1 cellular context compared by ENCODE assay signal in the genomic region with DNA sequence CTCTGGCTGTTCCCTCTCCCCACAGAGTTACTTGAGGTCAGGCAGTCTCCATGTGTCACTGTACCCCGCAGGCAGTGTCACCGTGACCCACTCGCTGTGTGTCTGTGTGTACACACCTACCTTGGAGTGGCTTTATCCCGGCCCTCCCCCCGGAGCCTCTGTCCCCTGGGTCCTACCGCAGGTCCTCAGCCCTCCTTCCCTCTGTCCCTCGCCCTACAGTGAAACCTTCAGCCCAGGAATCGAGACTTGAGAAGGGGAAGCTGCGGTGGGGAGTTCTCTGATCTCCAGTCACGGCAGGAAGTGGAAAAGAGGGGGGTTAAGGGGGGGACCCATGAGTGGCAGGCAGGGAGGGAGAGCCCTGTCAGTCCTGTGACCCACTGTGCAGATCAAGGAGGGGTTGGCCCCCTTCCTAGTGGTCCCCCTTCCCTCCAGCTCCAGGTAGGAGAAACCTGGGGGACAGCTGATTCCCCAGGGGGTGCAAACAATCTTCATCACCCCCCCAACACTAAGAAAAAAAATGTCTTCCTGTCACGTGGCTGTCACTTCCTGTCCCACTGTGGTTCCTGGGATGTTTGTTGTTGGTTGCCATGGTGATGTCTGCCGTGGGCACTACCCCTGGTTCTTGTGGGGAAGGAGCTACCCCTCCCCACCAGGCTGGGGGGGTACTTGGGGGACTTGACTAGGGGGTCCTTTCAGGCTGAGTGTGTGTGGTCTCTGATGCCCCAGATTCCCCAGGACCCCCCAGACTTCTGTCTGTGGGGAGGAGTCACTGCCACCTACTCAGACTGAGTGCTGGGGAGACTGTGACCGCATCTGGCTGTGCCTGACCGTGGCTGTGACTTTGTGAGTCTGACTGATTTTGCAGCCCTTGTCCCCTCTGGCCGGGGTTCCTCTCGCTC.
TF ChIP-seq lines count a peak whose summit lies in the region.

No MANE protein-coding gene starts in this region.

TF ChIP-seq in K562, 482 proteins besides CTCF, POLR2A, EP300 and RAD21 (continued from another document and continues in another):
- TF ChIP-seq, protein P1, sequence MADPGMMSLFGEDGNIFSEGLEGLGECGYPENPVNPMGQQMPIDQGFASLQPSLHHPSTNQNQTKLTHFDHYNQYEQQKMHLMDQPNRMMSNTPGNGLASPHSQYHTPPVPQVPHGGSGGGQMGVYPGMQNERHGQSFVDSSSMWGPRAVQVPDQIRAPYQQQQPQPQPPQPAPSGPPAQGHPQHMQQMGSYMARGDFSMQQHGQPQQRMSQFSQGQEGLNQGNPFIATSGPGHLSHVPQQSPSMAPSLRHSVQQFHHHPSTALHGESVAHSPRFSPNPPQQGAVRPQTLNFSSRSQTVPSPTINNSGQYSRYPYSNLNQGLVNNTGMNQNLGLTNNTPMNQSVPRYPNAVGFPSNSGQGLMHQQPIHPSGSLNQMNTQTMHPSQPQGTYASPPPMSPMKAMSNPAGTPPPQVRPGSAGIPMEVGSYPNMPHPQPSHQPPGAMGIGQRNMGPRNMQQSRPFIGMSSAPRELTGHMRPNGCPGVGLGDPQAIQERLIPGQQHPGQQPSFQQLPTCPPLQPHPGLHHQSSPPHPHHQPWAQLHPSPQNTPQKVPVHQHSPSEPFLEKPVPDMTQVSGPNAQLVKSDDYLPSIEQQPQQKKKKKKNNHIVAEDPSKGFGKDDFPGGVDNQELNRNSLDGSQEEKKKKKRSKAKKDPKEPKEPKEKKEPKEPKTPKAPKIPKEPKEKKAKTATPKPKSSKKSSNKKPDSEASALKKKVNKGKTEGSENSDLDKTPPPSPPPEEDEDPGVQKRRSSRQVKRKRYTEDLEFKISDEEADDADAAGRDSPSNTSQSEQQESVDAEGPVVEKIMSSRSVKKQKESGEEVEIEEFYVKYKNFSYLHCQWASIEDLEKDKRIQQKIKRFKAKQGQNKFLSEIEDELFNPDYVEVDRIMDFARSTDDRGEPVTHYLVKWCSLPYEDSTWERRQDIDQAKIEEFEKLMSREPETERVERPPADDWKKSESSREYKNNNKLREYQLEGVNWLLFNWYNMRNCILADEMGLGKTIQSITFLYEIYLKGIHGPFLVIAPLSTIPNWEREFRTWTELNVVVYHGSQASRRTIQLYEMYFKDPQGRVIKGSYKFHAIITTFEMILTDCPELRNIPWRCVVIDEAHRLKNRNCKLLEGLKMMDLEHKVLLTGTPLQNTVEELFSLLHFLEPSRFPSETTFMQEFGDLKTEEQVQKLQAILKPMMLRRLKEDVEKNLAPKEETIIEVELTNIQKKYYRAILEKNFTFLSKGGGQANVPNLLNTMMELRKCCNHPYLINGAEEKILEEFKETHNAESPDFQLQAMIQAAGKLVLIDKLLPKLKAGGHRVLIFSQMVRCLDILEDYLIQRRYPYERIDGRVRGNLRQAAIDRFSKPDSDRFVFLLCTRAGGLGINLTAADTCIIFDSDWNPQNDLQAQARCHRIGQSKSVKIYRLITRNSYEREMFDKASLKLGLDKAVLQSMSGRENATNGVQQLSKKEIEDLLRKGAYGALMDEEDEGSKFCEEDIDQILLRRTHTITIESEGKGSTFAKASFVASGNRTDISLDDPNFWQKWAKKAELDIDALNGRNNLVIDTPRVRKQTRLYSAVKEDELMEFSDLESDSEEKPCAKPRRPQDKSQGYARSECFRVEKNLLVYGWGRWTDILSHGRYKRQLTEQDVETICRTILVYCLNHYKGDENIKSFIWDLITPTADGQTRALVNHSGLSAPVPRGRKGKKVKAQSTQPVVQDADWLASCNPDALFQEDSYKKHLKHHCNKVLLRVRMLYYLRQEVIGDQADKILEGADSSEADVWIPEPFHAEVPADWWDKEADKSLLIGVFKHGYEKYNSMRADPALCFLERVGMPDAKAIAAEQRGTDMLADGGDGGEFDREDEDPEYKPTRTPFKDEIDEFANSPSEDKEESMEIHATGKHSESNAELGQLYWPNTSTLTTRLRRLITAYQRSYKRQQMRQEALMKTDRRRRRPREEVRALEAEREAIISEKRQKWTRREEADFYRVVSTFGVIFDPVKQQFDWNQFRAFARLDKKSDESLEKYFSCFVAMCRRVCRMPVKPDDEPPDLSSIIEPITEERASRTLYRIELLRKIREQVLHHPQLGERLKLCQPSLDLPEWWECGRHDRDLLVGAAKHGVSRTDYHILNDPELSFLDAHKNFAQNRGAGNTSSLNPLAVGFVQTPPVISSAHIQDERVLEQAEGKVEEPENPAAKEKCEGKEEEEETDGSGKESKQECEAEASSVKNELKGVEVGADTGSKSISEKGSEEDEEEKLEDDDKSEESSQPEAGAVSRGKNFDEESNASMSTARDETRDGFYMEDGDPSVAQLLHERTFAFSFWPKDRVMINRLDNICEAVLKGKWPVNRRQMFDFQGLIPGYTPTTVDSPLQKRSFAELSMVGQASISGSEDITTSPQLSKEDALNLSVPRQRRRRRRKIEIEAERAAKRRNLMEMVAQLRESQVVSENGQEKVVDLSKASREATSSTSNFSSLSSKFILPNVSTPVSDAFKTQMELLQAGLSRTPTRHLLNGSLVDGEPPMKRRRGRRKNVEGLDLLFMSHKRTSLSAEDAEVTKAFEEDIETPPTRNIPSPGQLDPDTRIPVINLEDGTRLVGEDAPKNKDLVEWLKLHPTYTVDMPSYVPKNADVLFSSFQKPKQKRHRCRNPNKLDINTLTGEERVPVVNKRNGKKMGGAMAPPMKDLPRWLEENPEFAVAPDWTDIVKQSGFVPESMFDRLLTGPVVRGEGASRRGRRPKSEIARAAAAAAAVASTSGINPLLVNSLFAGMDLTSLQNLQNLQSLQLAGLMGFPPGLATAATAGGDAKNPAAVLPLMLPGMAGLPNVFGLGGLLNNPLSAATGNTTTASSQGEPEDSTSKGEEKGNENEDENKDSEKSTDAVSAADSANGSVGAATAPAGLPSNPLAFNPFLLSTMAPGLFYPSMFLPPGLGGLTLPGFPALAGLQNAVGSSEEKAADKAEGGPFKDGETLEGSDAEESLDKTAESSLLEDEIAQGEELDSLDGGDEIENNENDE (IDR thresholded peaks at IDR 0.05; ENCODE audit: low read depth, low read length), result no peak
- TF ChIP-seq ELF4 (CRISPR knock-in tag; IDR thresholded peaks at IDR 0.05), result 0 out of 2 replicates have a peak, but pooled peaks have one; percentile 20
- no peak for TF ChIP-seq SRSF9 (IDR thresholded peaks at IDR 0.05; ENCODE audit: borderline replicate concordance, low read depth, low read length)
- TF ChIP-seq RBM39 (optimal IDR thresholded peaks at IDR 0.05; ENCODE audit: low read depth, low read length), result peak; percentile 33
- TF ChIP-seq FOS (IDR thresholded peaks at IDR 0.05; ENCODE audit: extremely low read depth, insufficient read length), result no peak
- no peak for TF ChIP-seq RREB1 (CRISPR knock-in tag; IDR thresholded peaks at IDR 0.05)
- TF ChIP-seq SMARCB1 (IDR thresholded peaks at IDR 0.05; ENCODE audit: insufficient read length, low read depth), result no peak
- TF ChIP-seq, protein P2, sequence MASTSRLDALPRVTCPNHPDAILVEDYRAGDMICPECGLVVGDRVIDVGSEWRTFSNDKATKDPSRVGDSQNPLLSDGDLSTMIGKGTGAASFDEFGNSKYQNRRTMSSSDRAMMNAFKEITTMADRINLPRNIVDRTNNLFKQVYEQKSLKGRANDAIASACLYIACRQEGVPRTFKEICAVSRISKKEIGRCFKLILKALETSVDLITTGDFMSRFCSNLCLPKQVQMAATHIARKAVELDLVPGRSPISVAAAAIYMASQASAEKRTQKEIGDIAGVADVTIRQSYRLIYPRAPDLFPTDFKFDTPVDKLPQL (IDR thresholded peaks at IDR 0.05; ENCODE audit: extremely low read depth, insufficient read length), result no peak
- peak; percentile 11 for TF ChIP-seq CCNT2 (IDR thresholded peaks at IDR 0.05; ENCODE audit: borderline replicate concordance, extremely low read depth, insufficient read length, low read depth, low read length)
- TF ChIP-seq HDGF (IDR thresholded peaks at IDR 0.05), result no peak
- TF ChIP-seq FOSL1 (tag; conservative IDR thresholded peaks at IDR 0.05), result peak; percentile 51
- peak; percentile 83; the same call in 1 of the 2 replicates for TF ChIP-seq ETV5 (CRISPR knock-in tag; IDR thresholded peaks at IDR 0.05; ENCODE audit: low read depth)
- TF ChIP-seq ZNF280B (CRISPR knock-in tag; IDR thresholded peaks at IDR 0.05), result no peak
- TF ChIP-seq HDAC2 (IDR thresholded peaks at IDR 0.05), result peak; percentile 53; the same call in 1 of the 2 replicates
- no peak for TF ChIP-seq ZNF586 (CRISPR knock-in tag; conservative IDR thresholded peaks at IDR 0.05)
- no peak for TF ChIP-seq PHF21A (IDR thresholded peaks at IDR 0.05; ENCODE audit: borderline replicate concordance, low read depth)
- no peak for TF ChIP-seq NR2F6 (CRISPR knock-in tag; IDR thresholded peaks at IDR 0.05)
- no peak for TF ChIP-seq HIVEP1 (CRISPR knock-in tag; IDR thresholded peaks at IDR 0.05)
- no peak for TF ChIP-seq GATA2 (CRISPR knock-in tag; IDR thresholded peaks at IDR 0.05)
- TF ChIP-seq, protein P3, sequence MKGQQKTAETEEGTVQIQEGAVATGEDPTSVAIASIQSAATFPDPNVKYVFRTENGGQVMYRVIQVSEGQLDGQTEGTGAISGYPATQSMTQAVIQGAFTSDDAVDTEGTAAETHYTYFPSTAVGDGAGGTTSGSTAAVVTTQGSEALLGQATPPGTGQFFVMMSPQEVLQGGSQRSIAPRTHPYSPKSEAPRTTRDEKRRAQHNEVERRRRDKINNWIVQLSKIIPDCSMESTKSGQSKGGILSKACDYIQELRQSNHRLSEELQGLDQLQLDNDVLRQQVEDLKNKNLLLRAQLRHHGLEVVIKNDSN (CRISPR knock-in tag; IDR thresholded peaks at IDR 0.05), result peak; percentile 95
- TF ChIP-seq HINFP (tag; conservative IDR thresholded peaks at IDR 0.05; ENCODE audit: low read depth), result no peak
